In the genomic region with DNA sequence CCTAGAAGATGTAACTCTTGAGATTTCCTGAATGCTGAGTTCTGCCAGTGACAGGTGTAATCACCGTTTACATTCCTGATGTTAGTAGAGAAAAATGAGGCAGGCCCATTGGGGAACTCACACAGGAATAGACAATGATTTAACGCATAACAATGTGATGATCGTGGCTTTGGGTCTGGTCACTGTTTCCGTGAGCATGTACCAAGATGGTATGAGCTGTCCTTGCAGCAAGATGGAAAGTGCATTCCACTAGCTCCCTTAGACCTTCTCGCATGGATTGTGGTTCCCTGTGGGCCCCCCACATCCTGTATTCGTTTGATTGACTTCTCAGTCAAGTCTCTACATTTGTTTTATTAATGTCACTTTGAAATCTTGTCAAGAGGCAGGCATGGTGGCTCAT, we compare ENCODE assay signal across 19 cellular contexts.
DNase-seq lines count a peak whose midpoint lies in the region; ATAC-seq, FAIRE-seq and TF ChIP-seq lines count a peak whose summit lies in the region.
"Had no signal": no experiment of that assay in that cellular context is flagged by ENCODE, and none has a peak within 500 bp of the region (broad histone marks: within the 10 kb centered on the region; RNA-seq: fewer than 3 reads in every experiment).

No MANE protein-coding gene starts in this region.

- H3K4me1 ChIP-seq in PC-3 (ENCODE audit: insufficient read depth, low read length) = peaks cover 5% of the 10 kb centered on the region; the same call in 1 of the 2 replicates
- no peaks in the 10 kb centered on the region for H3K4me1 ChIP-seq in MM.1S (ENCODE audit: low read length)
- H3K4me1 ChIP-seq: parathyroid adenoma had no signal

- no peak overlapping the region for H3K4me3 Mint-ChIP-seq in osteocyte (ENCODE audit: unreplicated experiment)
- H3K4me3 Mint-ChIP-seq: activated naive CD8-positive, alpha-beta T cell treated with anti-CD3 and anti-CD28 coated beads, Interleukin-2, amount 10 ng/mL, durations not matched to agents 7 days and 5 days; activated T-cell treated with anti-CD3 and anti-CD28 coated beads, Interleukin-2, amount 50 U/mL, for 24 hours; CD8-positive, alpha-beta T cell had no signal

- peak; percentile 89 for FAIRE-seq in H54 (lab: Jason Lieb, UNC)
- FAIRE-seq in bronchial epithelial cell (lab: Jason Lieb, UNC) = no peak
- FAIRE-seq: islet of Langerhans had no signal

- ATAC-seq in PC-3 (peak; percentile 64), GM18502 (IDR thresholded peaks at IDR 0.05; ENCODE audit: poor library complexity, unreplicated experiment) (no peak), HG03354 (IDR thresholded peaks at IDR 0.05; ENCODE audit: poor library complexity, severe bottlenecking, unreplicated experiment) (no peak)
- ATAC-seq: CD8-positive, alpha-beta T cell; mucosa of descending colon; Right ventricle myocardium inferior had no signal

- no peak for TF ChIP-seq POLR2A in H54 (IDR thresholded peaks at IDR 0.05; ENCODE audit: low read depth, low read length)

- H3K36me3 ChIP-seq in PC-3 (ENCODE audit: low read depth, low read length) = no peaks in the 10 kb centered on the region
- no peaks in the 10 kb centered on the region for H3K36me3 ChIP-seq in bronchial epithelial cell (ENCODE audit: control insufficient read depth, insufficient read depth, low read length)
- H3K36me3 ChIP-seq in MM.1S (replicated peaks; ENCODE audit: insufficient read depth, low read length) = no peaks in the 10 kb centered on the region

- H3K4me2 ChIP-seq in PC-3 (ENCODE audit: low read length) = no peak overlapping the region
- H3K4me2 ChIP-seq in MM.1S (ENCODE audit: low read depth, low read length) = no peak overlapping the region

- H3F3A ChIP-seq in PC-3 (ENCODE audit: low read length, unreplicated experiment) (no peaks in the 10 kb centered on the region), MM.1S (ENCODE audit: insufficient read depth, low read length) (no peaks in the 10 kb centered on the region)

- H3K79me2 ChIP-seq in PC-3 (ENCODE audit: low read length) = no peaks in the 10 kb centered on the region
- no peaks in the 10 kb centered on the region for H3K79me2 ChIP-seq in MM.1S (ENCODE audit: low read length)
- H3K79me2 ChIP-seq: parathyroid adenoma had no signal

- H3K27me3 Mint-ChIP-seq in osteocyte (ENCODE audit: unreplicated experiment) = peaks cover 2% of the 10 kb centered on the region

- BruUV-seq in PC-3 (replicated peaks; lab: Mats Ljungman, UMichigan) = no TSS peak

- TF ChIP-seq CTCF in PC-3 (conservative IDR thresholded peaks at IDR 0.05; ENCODE audit: low read depth, low read length) (no peak), bronchial epithelial cell (IDR thresholded peaks at IDR 0.05; ENCODE audit: insufficient read depth, low read length, severe bottlenecking) (no peak), osteocyte (IDR thresholded peaks at IDR 0.05) (no peak), MM.1S (IDR thresholded peaks at IDR 0.05; ENCODE audit: low read length) (no peak)

- POLR2A ChIA-PET in PC-3 (lab: Charles Lee; ENCODE audit: unreplicated experiment) = interaction anchor here (0.6 kb wide), 1 partner anchor 1828 kb away, joined by 3 read pairs; no protein-coding TSS in a partner anchor

- H3K9me2 ChIP-seq in PC-3 (replicated peaks; ENCODE audit: low read length) = no peaks in the 10 kb centered on the region
- H3K9me2 ChIP-seq in MM.1S (replicated peaks; ENCODE audit: insufficient read depth, low read length) = no peaks in the 10 kb centered on the region

- H3K4me3 ChIP-seq in PC-3 (ENCODE audit: low read length) (no peak overlapping the region), bronchial epithelial cell (ENCODE audit: low read depth, low read length) (no peak overlapping the region), MM.1S (ENCODE audit: low read length) (no peak overlapping the region)
- H3K4me3 ChIP-seq: mucosa of descending colon had no signal

- DNase-seq in H54 (ENCODE audit: insufficient read length, low spot score) = peak; percentile 35
- DNase-seq in PC-3 = peak; percentile 93
- DNase-seq in bronchial epithelial cell (ENCODE audit: low read depth) = peak; percentile 4
- DNase-seq in osteocyte (ENCODE audit: extremely low spot score, unreplicated experiment) = peak; percentile 60
- no peak for DNase-seq in MM.1S
- DNase-seq: activated CD4-positive, alpha-beta T cell treated with anti-CD3 and anti-CD28 coated beads for 48 hours; activated naive CD8-positive, alpha-beta T cell treated with anti-CD3 and anti-CD28 coated beads, Interleukin-2, amount 10 ng/mL, durations not matched to agents 7 days and 5 days; activated T-cell treated with anti-CD3 and anti-CD28 coated beads, Interleukin-2, amount 50 U/mL, for 24 hours; CD8-positive, alpha-beta T cell; cerebellar nuclear complex; GF-D8; mucosa of descending colon; T-helper 9 cell had no signal

- intact Hi-C loops in PC-3 (cut with micrococcal nuclease) = no loop called here

- H3K4me1 Mint-ChIP-seq in osteocyte (ENCODE audit: unreplicated experiment) = no peaks in the 10 kb centered on the region
- H3K4me1 Mint-ChIP-seq: activated naive CD8-positive, alpha-beta T cell treated with anti-CD3 and anti-CD28 coated beads, Interleukin-2, amount 10 ng/mL, durations not matched to agents 7 days and 5 days had no signal

- CTCF ChIA-PET in PC-3 (lab: Charles Lee) = no interaction called here

- H3K27ac Mint-ChIP-seq in osteocyte (ENCODE audit: unreplicated experiment) = no peak overlapping the region
- H3K27ac Mint-ChIP-seq: activated naive CD8-positive, alpha-beta T cell treated with anti-CD3 and anti-CD28 coated beads, Interleukin-2, amount 10 ng/mL, durations not matched to agents 7 days and 5 days; activated T-cell treated with anti-CD3 and anti-CD28 coated beads, Interleukin-2, amount 50 U/mL, for 24 hours; CD8-positive, alpha-beta T cell had no signal

- H3K36me3 Mint-ChIP-seq in osteocyte (ENCODE audit: unreplicated experiment) = no peaks in the 10 kb centered on the region
- H3K36me3 Mint-ChIP-seq: activated naive CD8-positive, alpha-beta T cell treated with anti-CD3 and anti-CD28 coated beads, Interleukin-2, amount 10 ng/mL, durations not matched to agents 7 days and 5 days; CD8-positive, alpha-beta T cell had no signal

- H2AFZ ChIP-seq in PC-3 (ENCODE audit: low read length) = 0 out of 2 replicates have a peak overlapping the region, but pooled peaks have one; percentile 31
- H2AFZ ChIP-seq in MM.1S (ENCODE audit: low read length) = no peak overlapping the region
- H2AFZ ChIP-seq: parathyroid adenoma had no signal

- H3K27ac ChIP-seq in PC-3 (ENCODE audit: low read length) (no peak overlapping the region), MM.1S (ENCODE audit: low read length) (no peak overlapping the region)
- H3K27ac ChIP-seq: HL-60, parathyroid adenoma had no signal

- no peaks in the 10 kb centered on the region; the same call in 1 of the 2 replicates for H3K9me3 ChIP-seq in PC-3 (ENCODE audit: low read length)
- no peaks in the 10 kb centered on the region for H3K9me3 ChIP-seq in MM.1S (replicated peaks; ENCODE audit: insufficient read depth, low read length)
- H3K9me3 ChIP-seq: mucosa of descending colon had no signal

- no peaks in the 10 kb centered on the region for H3K9me3 Mint-ChIP-seq in osteocyte (ENCODE audit: unreplicated experiment)
- H3K9me3 Mint-ChIP-seq: activated T-cell treated with anti-CD3 and anti-CD28 coated beads, Interleukin-2, amount 50 U/mL, for 24 hours had no signal

- no peak overlapping the region for H3K9ac ChIP-seq in PC-3 (ENCODE audit: low read length)
- no peak overlapping the region for H3K9ac ChIP-seq in MM.1S (ENCODE audit: low read length)
- H3K9ac ChIP-seq: parathyroid adenoma had no signal

- H3K27me3 ChIP-seq in PC-3 (ENCODE audit: low read length) (no peaks in the 10 kb centered on the region), bronchial epithelial cell (ENCODE audit: control insufficient read depth, insufficient read depth, low read length) (no peaks in the 10 kb centered on the region), MM.1S (replicated peaks; ENCODE audit: insufficient read depth, low read length) (no peaks in the 10 kb centered on the region)

- H4K20me1 ChIP-seq in PC-3 (ENCODE audit: low read length) (no peaks in the 10 kb centered on the region), MM.1S (ENCODE audit: insufficient read depth, low read length) (no peaks in the 10 kb centered on the region)
